In the genomic region with DNA sequence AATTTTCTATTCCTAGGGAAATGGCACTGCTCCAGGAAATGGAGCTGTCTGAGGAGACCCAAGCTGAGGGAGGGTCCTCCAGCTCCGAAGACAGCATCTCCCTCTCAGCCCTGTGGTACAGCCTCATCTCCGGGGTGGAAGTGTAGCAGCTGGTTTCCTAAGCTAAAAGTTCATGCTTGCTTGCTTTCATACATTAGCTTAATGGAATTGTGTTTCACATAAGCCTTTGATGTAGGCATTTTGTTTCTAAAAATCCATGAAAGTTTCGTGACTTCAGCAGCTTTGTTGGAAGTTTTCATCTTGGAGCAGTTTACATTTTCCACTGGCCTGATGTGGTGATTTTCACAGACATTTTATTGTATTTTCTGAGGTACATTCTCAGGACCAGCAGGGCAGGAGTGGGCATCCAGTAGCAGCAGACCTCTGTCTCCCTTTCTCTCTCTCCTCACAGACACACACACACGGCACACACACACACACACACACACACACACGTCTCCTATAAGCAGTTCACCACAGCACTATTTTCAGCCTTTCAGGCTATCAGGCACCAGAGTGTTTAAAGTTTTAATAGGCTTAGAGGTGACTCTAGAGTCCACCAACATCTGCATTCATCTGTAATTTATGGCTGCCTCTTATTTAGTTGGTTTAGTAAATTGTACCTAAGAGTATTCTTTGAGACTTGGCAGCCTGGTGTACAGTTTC, we compare ENCODE assay signal across 19 cellular contexts.
"Had no signal": no experiment of that assay in that cellular context is flagged by ENCODE, and none has a peak within 500 bp of the region (broad histone marks: within the 10 kb centered on the region; RNA-seq: fewer than 3 reads in every experiment).

No MANE protein-coding gene starts in this region.

- H3K27ac ChIP-seq: heart right ventricle, left ventricle myocardium inferior, neutrophil, right lobe of liver, SJSA1 had no signal

- H3K27me3 ChIP-seq: right lobe of liver, SJSA1 had no signal

- H3K4me3 ChIP-seq: heart right ventricle, left ventricle myocardium inferior, right lobe of liver, SJSA1 had no signal

- H3K4me1 Mint-ChIP-seq: activated naive CD8-positive, alpha-beta T cell treated with anti-CD3 and anti-CD28 coated beads, Interleukin-2, amount 10 ng/mL, durations not matched to agents 7 days and 5 days; central memory CD8-positive, alpha-beta T cell; stimulated activated naive B cell treated with anti-CD40 and anti-IgM and Interleukin-4, amounts not matched to agents 10 μg/mL and 1 μg/mL and 100 μg/mL, for 72 hours had no signal

- H3K36me3 Mint-ChIP-seq: activated naive CD8-positive, alpha-beta T cell treated with anti-CD3 and anti-CD28 coated beads, Interleukin-2, amount 10 ng/mL, durations not matched to agents 7 days and 5 days; stimulated activated naive B cell treated with anti-CD40 and anti-IgM and Interleukin-4, amounts not matched to agents 10 μg/mL and 1 μg/mL and 100 μg/mL, for 72 hours had no signal

- H3K27me3 Mint-ChIP-seq: central memory CD8-positive, alpha-beta T cell; progenitor cell of endocrine pancreas; stimulated activated naive B cell treated with anti-CD40 and anti-IgM and Interleukin-4, amounts not matched to agents 10 μg/mL and 1 μg/mL and 100 μg/mL, for 72 hours had no signal

- H3K4me3 Mint-ChIP-seq: activated naive CD8-positive, alpha-beta T cell treated with anti-CD3 and anti-CD28 coated beads, Interleukin-2, amount 10 ng/mL, durations not matched to agents 7 days and 5 days; central memory CD8-positive, alpha-beta T cell; dendritic cell treated with granulocyte-macrophage colony-stimulating factor and Interleukin-4, amounts not matched to agents 40 ng/mL and 50 ng/mL, for 4 days; stimulated activated naive B cell treated with anti-CD40 and anti-IgM and Interleukin-4, amounts not matched to agents 10 μg/mL and 1 μg/mL and 100 μg/mL, for 72 hours had no signal

- DNase-seq: activated CD4-positive, alpha-beta T cell treated with anti-CD3 and anti-CD28 coated beads for 1 hour; activated CD4-positive, alpha-beta T cell treated with anti-CD3 and anti-CD28 coated beads, Interleukin-2, amount 50 U/mL, for 48 hours; activated gamma-delta T cell; activated naive CD8-positive, alpha-beta T cell treated with anti-CD3 and anti-CD28 coated beads, Interleukin-2, amount 10 ng/mL, durations not matched to agents 7 days and 5 days; activated T-cell treated with anti-CD3 and anti-CD28 coated beads, Interleukin-2, amount 50 U/mL, for 48 hours; erythroblast; heart right ventricle; left ventricle myocardium inferior; midbrain; right lobe of liver; stimulated activated CD4-positive, alpha-beta T cell treated with anti-CD3 and anti-CD28 coated beads, Interleukin-2, amount 100 ng/mL, for 24 hours; stimulated activated naive B cell treated with anti-CD40 and anti-IgM and Interleukin-4, amounts not matched to agents 10 μg/mL and 1 μg/mL and 100 μg/mL, for 72 hours; SW 1271; trophoblast cell had no signal

- H3K9me3 ChIP-seq: heart right ventricle, left ventricle myocardium inferior, neutrophil, right lobe of liver, SJSA1 had no signal

- H3K4me1 ChIP-seq: heart right ventricle, left ventricle myocardium inferior, right lobe of liver, SJSA1 had no signal

- H3K36me3 ChIP-seq: heart right ventricle, left ventricle myocardium inferior, neutrophil, right lobe of liver, SJSA1 had no signal

- ATAC-seq: heart right ventricle; right lobe of liver; stimulated activated naive B cell treated with anti-CD40 and anti-IgM and Interleukin-4, amounts not matched to agents 10 μg/mL and 1 μg/mL and 100 μg/mL, for 72 hours had no signal

- H3K9me3 Mint-ChIP-seq: central memory CD8-positive, alpha-beta T cell; dendritic cell treated with granulocyte-macrophage colony-stimulating factor and Interleukin-4, amounts not matched to agents 40 ng/mL and 50 ng/mL, for 4 days; stimulated activated naive B cell treated with anti-CD40 and anti-IgM and Interleukin-4, amounts not matched to agents 10 μg/mL and 1 μg/mL and 100 μg/mL, for 72 hours had no signal

- H3K27ac Mint-ChIP-seq: activated naive CD8-positive, alpha-beta T cell treated with anti-CD3 and anti-CD28 coated beads, Interleukin-2, amount 10 ng/mL, durations not matched to agents 7 days and 5 days; dendritic cell treated with granulocyte-macrophage colony-stimulating factor and Interleukin-4, amounts not matched to agents 40 ng/mL and 50 ng/mL, for 4 days; progenitor cell of endocrine pancreas; stimulated activated naive B cell treated with anti-CD40 and anti-IgM and Interleukin-4, amounts not matched to agents 10 μg/mL and 1 μg/mL and 100 μg/mL, for 72 hours had no signal
